ENCODE assay signal across 8 cellular contexts in the genomic region with DNA sequence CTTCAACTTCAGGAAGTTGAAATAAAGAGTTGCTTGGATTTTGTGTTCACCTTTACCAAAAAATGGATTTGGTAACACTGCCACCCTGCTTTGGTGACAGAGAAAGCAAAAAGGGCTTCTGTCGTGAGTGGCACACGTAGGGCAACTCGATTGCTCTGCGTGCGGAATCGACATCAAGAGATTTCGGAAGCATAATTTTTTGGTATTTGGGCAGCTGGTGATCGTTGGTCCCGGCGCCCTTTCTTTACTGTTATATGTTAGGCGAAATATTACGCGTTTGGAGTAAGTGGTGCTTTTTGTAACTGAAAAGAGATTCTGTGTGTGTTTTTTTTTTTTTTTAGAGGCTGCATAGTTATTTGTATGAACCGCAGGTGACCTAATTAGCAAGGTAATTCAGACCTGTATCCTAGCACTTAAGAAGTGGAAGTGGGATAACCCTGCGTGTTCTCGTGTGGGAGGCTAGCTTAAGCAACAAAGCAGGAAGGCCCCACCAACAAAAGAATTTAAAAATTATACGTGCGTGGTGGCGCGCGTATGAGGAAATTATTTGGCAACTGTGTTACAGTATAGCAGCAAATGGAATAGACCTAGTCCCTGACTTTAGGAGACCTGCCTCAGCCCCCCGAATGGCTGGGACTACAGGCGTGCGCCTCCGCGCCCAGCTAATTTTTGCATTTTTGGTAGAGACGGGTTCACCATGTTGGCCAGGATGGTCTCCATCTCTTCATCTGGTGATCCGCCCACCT. TPM values are rescaled to one million over a fixed set of nuclear protein-coding genes. Genes with fewer than 3 reads are reported as not detected.
DNase-seq lines count a peak whose midpoint lies in the region; ATAC-seq, FAIRE-seq and TF ChIP-seq lines count a peak whose summit lies in the region.

A gene (plus strand): TSS at position 108 of the 746 bp plus-strand sequence.

- intact Hi-C loops in activated T-helper 1 cell treated with anti-CD3 and anti-CD28 coated beads, Interleukin-12 subunit alpha, Interleukin-12 subunit beta, Interleukin-2, Interleukin-4 antibody, amounts not matched to agents 30 ng/mL and 10 ng/mL and 1 ng/mL, durations not matched to agents 14 hours and 24 hours and 36 hours (cut with micrococcal nuclease): loop anchor here (1.0 to 10.0 kb wide), 8 partner anchors 20 to 564 kb away; a partner anchor contains a TSS

- POLR2A ChIA-PET in naive thymus-derived CD8-positive, alpha-beta T cell (lab: Charles Lee): interaction anchor here (0.6 to 2.4 kb wide), 31 partner anchors 8 to 1159 kb away, joined by 3 to 166 read pairs (median 5); a partner anchor contains a TSS

- no peaks in the 10 kb centered on the region for H3K36me3 ChIP-seq in GM23248 (ENCODE audit: low read depth)
- H3K36me3 ChIP-seq in Karpas-422 (ENCODE audit: insufficient read depth, low read length): no peaks in the 10 kb centered on the region

- H3K4me3 Mint-ChIP-seq in activated T-helper 1 cell treated with anti-CD3 and anti-CD28 coated beads, Interleukin-12 subunit alpha, Interleukin-12 subunit beta, Interleukin-2, Interleukin-4 antibody, amounts not matched to agents 30 ng/mL and 10 ng/mL and 1 ng/mL, durations not matched to agents 14 hours and 24 hours and 36 hours: peak within 1 kb of the TSS; percentile 92
- H3K4me3 Mint-ChIP-seq in naive thymus-derived CD8-positive, alpha-beta T cell: peak within 1 kb of the TSS; percentile 78 to 97 (median 91)
- peak within 1 kb of the TSS; percentile 93 to 95 for H3K4me3 Mint-ChIP-seq in stimulated activated naive B cell treated with anti-CD40 and anti-IgM and Interleukin-4, amounts not matched to agents 10 μg/mL and 1 μg/mL and 100 μg/mL, for 72 hours

- peak within 1 kb of the TSS; percentile 94 for H2AFZ ChIP-seq in GM23248
- H2AFZ ChIP-seq in Karpas-422 (ENCODE audit: low read length): peak within 1 kb of the TSS; percentile 67; the same call in 1 of the 2 replicates

- peaks cover 2% of the 10 kb centered on the region for H3K27me3 Mint-ChIP-seq in activated T-helper 1 cell treated with anti-CD3 and anti-CD28 coated beads, Interleukin-12 subunit alpha, Interleukin-12 subunit beta, Interleukin-2, Interleukin-4 antibody, amounts not matched to agents 30 ng/mL and 10 ng/mL and 1 ng/mL, durations not matched to agents 14 hours and 24 hours and 36 hours (ENCODE audit: insufficient read depth)
- H3K27me3 Mint-ChIP-seq in naive thymus-derived CD8-positive, alpha-beta T cell: no peaks in the 10 kb centered on the region
- no peaks in the 10 kb centered on the region for H3K27me3 Mint-ChIP-seq in stimulated activated naive B cell treated with anti-CD40 and anti-IgM and Interleukin-4, amounts not matched to agents 10 μg/mL and 1 μg/mL and 100 μg/mL, for 72 hours

- peak; percentile 78 to 80 for ATAC-seq in naive thymus-derived CD8-positive, alpha-beta T cell
- ATAC-seq in stimulated activated naive B cell treated with anti-CD40 and anti-IgM and Interleukin-4, amounts not matched to agents 10 μg/mL and 1 μg/mL and 100 μg/mL, for 72 hours (replicated peaks): peak; percentile 81 to 83

- H3K9me3 ChIP-seq in GM23248 (ENCODE audit: low read depth): no peaks in the 10 kb centered on the region
- no peaks in the 10 kb centered on the region for H3K9me3 ChIP-seq in Karpas-422 (ENCODE audit: low read length)

- 3 to 4% methylated on average over 28 of the region's 28 CpGs for WGBS in GM23248 (ENCODE audit: low coverage in 1 of 2, low lambda C conversion rate in 2 of 2, missing lambda C conversion rate in 2 of 2), 2 experiments

- peak within 1 kb of the TSS; percentile 70 for H3K4me3 ChIP-seq in GM23248
- H3K4me3 ChIP-seq in Karpas-422 (ENCODE audit: low read length): peak within 1 kb of the TSS; percentile 71
- H3K4me3 ChIP-seq in fibroblast of mammary gland (ENCODE audit: control insufficient read depth, low read depth, low read length): peak within 1 kb of the TSS; percentile 36

- H3K4me2 ChIP-seq in GM23248 (ENCODE audit: unreplicated experiment) (peak within 1 kb of the TSS; percentile 80), Karpas-422 (ENCODE audit: low read depth, low read length, poor library complexity, severe bottlenecking) (peak within 1 kb of the TSS; percentile 93)

- peak; percentile 0 for TF ChIP-seq CTCF in fibroblast of mammary gland (conservative IDR thresholded peaks at IDR 0.05; ENCODE audit: control insufficient read depth, insufficient read depth, low read depth, low read length)

- peaks cover 31% of the 10 kb centered on the region for H3K4me1 Mint-ChIP-seq in activated T-helper 1 cell treated with anti-CD3 and anti-CD28 coated beads, Interleukin-12 subunit alpha, Interleukin-12 subunit beta, Interleukin-2, Interleukin-4 antibody, amounts not matched to agents 30 ng/mL and 10 ng/mL and 1 ng/mL, durations not matched to agents 14 hours and 24 hours and 36 hours (ENCODE audit: low read depth)
- H3K4me1 Mint-ChIP-seq in naive thymus-derived CD8-positive, alpha-beta T cell: peaks cover 16 to 38% (median 31%) of the 10 kb centered on the region in 4 donors
- peaks cover 15 to 38% of the 10 kb centered on the region in 2 donors for H3K4me1 Mint-ChIP-seq in stimulated activated naive B cell treated with anti-CD40 and anti-IgM and Interleukin-4, amounts not matched to agents 10 μg/mL and 1 μg/mL and 100 μg/mL, for 72 hours

- peak within 1 kb of the TSS; percentile 100 for H3K27ac Mint-ChIP-seq in activated T-helper 1 cell treated with anti-CD3 and anti-CD28 coated beads, Interleukin-12 subunit alpha, Interleukin-12 subunit beta, Interleukin-2, Interleukin-4 antibody, amounts not matched to agents 30 ng/mL and 10 ng/mL and 1 ng/mL, durations not matched to agents 14 hours and 24 hours and 36 hours
- peak within 1 kb of the TSS; percentile 98 to 100 (median 99) for H3K27ac Mint-ChIP-seq in naive thymus-derived CD8-positive, alpha-beta T cell
- peak within 1 kb of the TSS; percentile 100 for H3K27ac Mint-ChIP-seq in stimulated activated naive B cell treated with anti-CD40 and anti-IgM and Interleukin-4, amounts not matched to agents 10 μg/mL and 1 μg/mL and 100 μg/mL, for 72 hours

- FAIRE-seq in RCC 7860 (lab: Jason Lieb, UNC): peak; percentile 85

- peak within 1 kb of the TSS; percentile 92 for H3K9ac ChIP-seq in GM23248
- H3K9ac ChIP-seq in Karpas-422 (ENCODE audit: low read length): peak within 1 kb of the TSS; percentile 84

- in situ Hi-C loops in GM23248 (cut with MboI): no loop called here

- peaks cover 26% of the 10 kb centered on the region for H3F3A ChIP-seq in GM23248 (ENCODE audit: insufficient read depth)

- H3K9me3 Mint-ChIP-seq in activated T-helper 1 cell treated with anti-CD3 and anti-CD28 coated beads, Interleukin-12 subunit alpha, Interleukin-12 subunit beta, Interleukin-2, Interleukin-4 antibody, amounts not matched to agents 30 ng/mL and 10 ng/mL and 1 ng/mL, durations not matched to agents 14 hours and 24 hours and 36 hours: no peaks in the 10 kb centered on the region
- no peaks in the 10 kb centered on the region for H3K9me3 Mint-ChIP-seq in naive thymus-derived CD8-positive, alpha-beta T cell
- H3K9me3 Mint-ChIP-seq in stimulated activated naive B cell treated with anti-CD40 and anti-IgM and Interleukin-4, amounts not matched to agents 10 μg/mL and 1 μg/mL and 100 μg/mL, for 72 hours: no peaks in the 10 kb centered on the region

- peaks cover 5% of the 10 kb centered on the region; the same call in 1 of the 2 replicates for H3K79me2 ChIP-seq in GM23248 (ENCODE audit: insufficient read depth)
- peaks cover 3% of the 10 kb centered on the region; the same call in 1 of the 2 replicates for H3K79me2 ChIP-seq in Karpas-422 (ENCODE audit: low read length)

- DNase-seq in EH (ENCODE audit: low read depth): peak; percentile 99
- peak; percentile 98 for DNase-seq in GM23248
- peak; percentile 97 for DNase-seq in Karpas-422
- DNase-seq in RCC 7860 (ENCODE audit: low spot score): peak; percentile 100
- DNase-seq in activated T-helper 1 cell treated with anti-CD3 and anti-CD28 coated beads, Interleukin-12 subunit alpha, Interleukin-12 subunit beta, Interleukin-2, Interleukin-4 antibody, amounts not matched to agents 30 ng/mL and 10 ng/mL and 1 ng/mL, durations not matched to agents 14 hours and 24 hours and 36 hours (ENCODE audit: low spot score): peak; percentile 86
- peak; percentile 97 for DNase-seq in fibroblast of mammary gland (ENCODE audit: low read depth)
- DNase-seq in naive thymus-derived CD8-positive, alpha-beta T cell: peak in 9 of 10 donors; percentile 57 to 96 (median 86)
- peak; percentile 92 for DNase-seq in stimulated activated naive B cell treated with anti-CD40 and anti-IgM and Interleukin-4, amounts not matched to agents 10 μg/mL and 1 μg/mL and 100 μg/mL, for 72 hours

- H3K27me3 ChIP-seq in GM23248 (replicated peaks; ENCODE audit: insufficient read depth): no peaks in the 10 kb centered on the region
- H3K27me3 ChIP-seq in Karpas-422 (ENCODE audit: low read length): no peaks in the 10 kb centered on the region

- H3K9me2 ChIP-seq in GM23248 (ENCODE audit: insufficient read depth): no peaks in the 10 kb centered on the region
- no peaks in the 10 kb centered on the region for H3K9me2 ChIP-seq in Karpas-422 (replicated peaks; ENCODE audit: insufficient read depth, low read length)

- H4K20me1 ChIP-seq in GM23248 (ENCODE audit: insufficient read depth): no peaks in the 10 kb centered on the region
- H4K20me1 ChIP-seq in Karpas-422 (ENCODE audit: insufficient read depth, low read depth, low read length): no peaks in the 10 kb centered on the region

- H3K4me1 ChIP-seq in GM23248 (ENCODE audit: insufficient read depth) (peaks cover 16% of the 10 kb centered on the region), Karpas-422 (ENCODE audit: low read length) (peaks cover 30% of the 10 kb centered on the region)

- H3K27ac ChIP-seq in GM23248 (peak within 1 kb of the TSS; percentile 97), Karpas-422 (ENCODE audit: low read length) (peak within 1 kb of the TSS; percentile 93)

- peaks cover 3% of the 10 kb centered on the region for H3K36me3 Mint-ChIP-seq in activated T-helper 1 cell treated with anti-CD3 and anti-CD28 coated beads, Interleukin-12 subunit alpha, Interleukin-12 subunit beta, Interleukin-2, Interleukin-4 antibody, amounts not matched to agents 30 ng/mL and 10 ng/mL and 1 ng/mL, durations not matched to agents 14 hours and 24 hours and 36 hours (ENCODE audit: low read depth)
- H3K36me3 Mint-ChIP-seq in naive thymus-derived CD8-positive, alpha-beta T cell: no peaks in the 10 kb centered on the region
- H3K36me3 Mint-ChIP-seq in stimulated activated naive B cell treated with anti-CD40 and anti-IgM and Interleukin-4, amounts not matched to agents 10 μg/mL and 1 μg/mL and 100 μg/mL, for 72 hours: peaks cover 0 to 12% of the 10 kb centered on the region in 2 donors

RNA-seq across cellular contexts. Expression of the gene that starts here (rescaled TPM):
- total RNA-seq in GM23248 (2014; rRNA removed; shearing (Covaris generic)): not detected in 2 replicates
- not detected in 2 replicates for polyA plus RNA-seq in GM23248 (2016; fragmentation: Nextera tagmentation; extraction: Ambion mirVana)
- total RNA-seq in Karpas-422 (2014; rRNA removed; shearing (Covaris generic); ENCODE audit: low replicate concordance): not detected in 2 replicates
- not detected in 2 replicates for total RNA-seq in activated T-helper 1 cell treated with anti-CD3 and anti-CD28 coated beads, Interleukin-12 subunit alpha, Interleukin-12 subunit beta, Interleukin-2, Interleukin-4 antibody, amounts not matched to agents 30 ng/mL and 10 ng/mL and 1 ng/mL, durations not matched to agents 14 hours and 24 hours and 36 hours
- not detected for total RNA-seq in naive thymus-derived CD8-positive, alpha-beta T cell
- polyA plus RNA-seq in naive thymus-derived CD8-positive, alpha-beta T cell: not detected

Comparison
In these comparisons a context has a peak if more than half of its experiments do, and no peak if none do; other contexts are left out.
1. Peak in every context shown above with its lines: DNase-seq, ATAC-seq, H3K4me3 ChIP-seq and H3K27ac ChIP-seq.
2. Peak in DNase-seq, H3K4me3 ChIP-seq, H3K27ac ChIP-seq, H3K9ac ChIP-seq and H3K4me2 ChIP-seq in GM23248; RNA of the gene not detected or under 1 TPM.
3. Peak in DNase-seq, H3K4me3 ChIP-seq, H3K27ac ChIP-seq, H3K9ac ChIP-seq and H3K4me2 ChIP-seq in Karpas-422; RNA of the gene not detected or under 1 TPM.
4. Peak in DNase-seq in activated T-helper 1 cell treated with anti-CD3 and anti-CD28 coated beads, Interleukin-12 subunit alpha, Interleukin-12 subunit beta, Interleukin-2, Interleukin-4 antibody, amounts not matched to agents 30 ng/mL and 10 ng/mL and 1 ng/mL, durations not matched to agents 14 hours and 24 hours and 36 hours; RNA of the gene not detected or under 1 TPM.
5. Peak in DNase-seq and ATAC-seq in naive thymus-derived CD8-positive, alpha-beta T cell; RNA of the gene not detected or under 1 TPM.